ENCODE assay signal across 26 cellular contexts in the genomic region with DNA sequence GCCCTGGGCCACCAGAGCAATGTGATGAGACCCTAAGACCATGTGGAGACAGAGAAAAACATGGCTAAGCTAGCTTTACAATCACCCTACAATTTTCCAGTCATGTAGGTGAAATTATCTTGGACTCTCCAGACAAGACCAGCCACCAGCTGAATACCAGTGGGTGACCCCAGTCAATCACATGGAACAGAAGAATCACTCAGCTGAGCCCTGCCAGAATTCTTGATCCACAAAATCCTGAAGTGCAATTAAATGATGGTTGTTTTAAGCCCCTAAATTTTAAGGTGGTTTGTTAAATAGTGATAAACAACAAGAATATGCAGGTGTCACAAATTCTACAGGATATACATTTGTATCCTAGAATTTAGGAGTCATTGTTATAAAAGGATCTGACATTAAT.
"Had no signal": no experiment of that assay in that cellular context is flagged by ENCODE, and none has a peak within 500 bp of the region (broad histone marks: within the 10 kb centered on the region; RNA-seq: fewer than 3 reads in every experiment).

No MANE protein-coding gene starts in this region.

- FAIRE-seq: endometrium, islet of Langerhans, keratinocyte had no signal

- DNase-seq: colonic mucosa; cortex of kidney; effector CD8-positive, alpha-beta T cell; effector memory CD8-positive, alpha-beta T cell; endodermal cell; erythroblast; esophagus squamous epithelium; foreskin fibroblast; foreskin melanocyte; gastrocnemius medialis; glutamatergic neuron; head of caudate nucleus; hippocampal formation; left cardiac atrium; left lung; left ventricle myocardium superior; lower lobe of right lung; mesendoderm; midbrain; naive thymus-derived CD4-positive, alpha-beta T cell had no signal

- ATAC-seq: effector memory CD8-positive, alpha-beta T cell; esophagus mucosa; gastrocnemius medialis; left lung; lower lobe of right lung; naive thymus-derived CD4-positive, alpha-beta T cell had no signal

- H3K9me3 ChIP-seq: colonic mucosa, gastrocnemius medialis had no signal

- H3K4me3 ChIP-seq: colonic mucosa, esophagus squamous epithelium, gastrocnemius medialis, heart right ventricle, left lung, lower lobe of right lung had no signal

- H3K36me3 ChIP-seq: colonic mucosa, esophagus squamous epithelium, gastrocnemius medialis, heart right ventricle, left lung, lower lobe of right lung had no signal

- H3K27ac ChIP-seq: colonic mucosa, epithelial cell of prostate, esophagus squamous epithelium, gastrocnemius medialis, heart right ventricle, left lung, lower lobe of right lung had no signal

- H3K27me3 ChIP-seq: colonic mucosa, esophagus squamous epithelium, gastrocnemius medialis, heart right ventricle, left lung had no signal

- H3K4me1 ChIP-seq: colonic mucosa, gastrocnemius medialis had no signal
